Comparison of ENCODE assay signal across 8 cellular contexts in genomic region chr15:38069506-38069905, GRCh38.
DNase-seq lines count a peak whose midpoint lies in the region; ATAC-seq and TF ChIP-seq lines count a peak whose summit lies in the region.

No MANE protein-coding gene starts in this region.

- ATAC-seq in GM18520 (IDR thresholded peaks at IDR 0.05; ENCODE audit: unreplicated experiment): no peak
- ATAC-seq in GM19455 (IDR thresholded peaks at IDR 0.05; ENCODE audit: unreplicated experiment): no peak

- H3K79me2 ChIP-seq in DOHH2 (ENCODE audit: control insufficient read depth, low read length): no peaks in the 10 kb centered on the region
- no peaks in the 10 kb centered on the region for H3K79me2 ChIP-seq in MM.1S (ENCODE audit: low read length)

- H3K9me2 ChIP-seq in DOHH2 (replicated peaks; ENCODE audit: control insufficient read depth, low read length) (no peaks in the 10 kb centered on the region), MM.1S (replicated peaks; ENCODE audit: insufficient read depth, low read length) (no peaks in the 10 kb centered on the region)

- CTCF ChIA-PET in activated naive CD4-positive, alpha-beta T cell treated with anti-CD3 and anti-CD28 coated beads, Interleukin-2, amount 10 ng/mL, durations not matched to agents 7 days and 5 days (lab: Charles Lee): interaction anchor here (0.6 kb wide), 1 partner anchor 73 kb away, joined by 3 read pairs; no protein-coding TSS in a partner anchor

- H3K9ac ChIP-seq in MM.1S (ENCODE audit: low read length) (peak overlapping the region; percentile 37), mucosa of rectum (ENCODE audit: low read depth in 1 of 2, low read length in 2 of 2) (peak overlapping the region in 1 of 2 donors; percentile 34)

- H3K27me3 ChIP-seq in DOHH2 (ENCODE audit: control insufficient read depth, low read length) (peaks cover 17% of the 10 kb centered on the region), MM.1S (replicated peaks; ENCODE audit: insufficient read depth, low read length) (no peaks in the 10 kb centered on the region), mucosa of rectum (ENCODE audit: control insufficient read depth in 2 of 2, insufficient read depth in 2 of 2, low read length in 2 of 2) (no peaks in the 10 kb centered on the region), prostate gland (replicated peaks; ENCODE audit: insufficient read depth) (no peaks in the 10 kb centered on the region)

- no peak for TF ChIP-seq CTCF in DOHH2 (IDR thresholded peaks at IDR 0.05; ENCODE audit: low read depth, low read length, poor library complexity, severe bottlenecking)
- TF ChIP-seq CTCF in MM.1S (IDR thresholded peaks at IDR 0.05; ENCODE audit: low read length): no peak
- no peak for TF ChIP-seq CTCF in prostate gland (IDR thresholded peaks at IDR 0.05)

- no peaks in the 10 kb centered on the region for H4K20me1 ChIP-seq in DOHH2 (ENCODE audit: control insufficient read depth, insufficient read depth, low read depth, low read length)
- no peaks in the 10 kb centered on the region for H4K20me1 ChIP-seq in MM.1S (ENCODE audit: insufficient read depth, low read length)

- intact Hi-C loops in prostate gland (cut with DNase I): no loop called here

- H3K36me3 Mint-ChIP-seq in activated naive CD4-positive, alpha-beta T cell treated with anti-CD3 and anti-CD28 coated beads, Interleukin-2, amount 10 ng/mL, durations not matched to agents 7 days and 5 days: no peaks in the 10 kb centered on the region

- H3K27ac Mint-ChIP-seq in activated naive CD4-positive, alpha-beta T cell treated with anti-CD3 and anti-CD28 coated beads, Interleukin-2, amount 10 ng/mL, durations not matched to agents 7 days and 5 days: no peak overlapping the region

- no peak for TF ChIP-seq POLR2A in prostate gland (IDR thresholded peaks at IDR 0.05)

- WGBS in prostate gland: 89% methylated on average over 1 of the region's 1 CpG

- no peaks in the 10 kb centered on the region for H3K9me3 ChIP-seq in DOHH2 (ENCODE audit: control insufficient read depth, insufficient read depth, low read length)
- no peaks in the 10 kb centered on the region for H3K9me3 ChIP-seq in MM.1S (replicated peaks; ENCODE audit: insufficient read depth, low read length)
- H3K9me3 ChIP-seq in mucosa of rectum (ENCODE audit: control insufficient read depth in 2 of 2, low read length in 2 of 2): no peaks in the 10 kb centered on the region
- H3K9me3 ChIP-seq in prostate gland: no peaks in the 10 kb centered on the region

- DNase-seq in MM.1S: no peak
- DNase-seq in activated naive CD4-positive, alpha-beta T cell treated with anti-CD3 and anti-CD28 coated beads, Interleukin-2, amount 10 ng/mL, durations not matched to agents 7 days and 5 days: no peak
- DNase-seq in prostate gland (ENCODE audit: low spot score): no peak

- peaks cover 49% of the 10 kb centered on the region for H3K4me1 ChIP-seq in DOHH2 (ENCODE audit: control insufficient read depth, low read length)
- H3K4me1 ChIP-seq in MM.1S (ENCODE audit: low read length): peaks cover 52% of the 10 kb centered on the region
- peaks cover 28 to 46% of the 10 kb centered on the region in 2 donors for H3K4me1 ChIP-seq in mucosa of rectum (ENCODE audit: control insufficient read depth in 2 of 2, insufficient read depth in 2 of 2, low read length in 2 of 2)
- H3K4me1 ChIP-seq in prostate gland (replicated peaks): no peaks in the 10 kb centered on the region

- peaks cover 52% of the 10 kb centered on the region for H3K27me3 Mint-ChIP-seq in activated naive CD4-positive, alpha-beta T cell treated with anti-CD3 and anti-CD28 coated beads, Interleukin-2, amount 10 ng/mL, durations not matched to agents 7 days and 5 days

- H3F3A ChIP-seq in DOHH2 (ENCODE audit: control insufficient read depth, insufficient read depth) (peaks cover 4% of the 10 kb centered on the region; the same call in 1 of the 2 replicates), MM.1S (ENCODE audit: insufficient read depth, low read length) (peaks cover 29% of the 10 kb centered on the region)

- H3K4me3 ChIP-seq in DOHH2 (ENCODE audit: low read length): peak overlapping the region; percentile 21; the same call in 1 of the 2 replicates
- peak overlapping the region; percentile 31 for H3K4me3 ChIP-seq in MM.1S (ENCODE audit: low read length)
- peak overlapping the region; percentile 21 to 57 for H3K4me3 ChIP-seq in mucosa of rectum (ENCODE audit: low read length in 2 of 2)
- H3K4me3 ChIP-seq in prostate gland: no peak overlapping the region

- peak overlapping the region; percentile 45 for H3K4me2 ChIP-seq in DOHH2 (ENCODE audit: low read length)
- peak overlapping the region; percentile 58 for H3K4me2 ChIP-seq in MM.1S (ENCODE audit: low read depth, low read length)

- no peak overlapping the region for H3K4me3 Mint-ChIP-seq in activated naive CD4-positive, alpha-beta T cell treated with anti-CD3 and anti-CD28 coated beads, Interleukin-2, amount 10 ng/mL, durations not matched to agents 7 days and 5 days

- H3K9me3 Mint-ChIP-seq in activated naive CD4-positive, alpha-beta T cell treated with anti-CD3 and anti-CD28 coated beads, Interleukin-2, amount 10 ng/mL, durations not matched to agents 7 days and 5 days: no peaks in the 10 kb centered on the region

- H2AFZ ChIP-seq in MM.1S (ENCODE audit: low read length): 0 out of 2 replicates have a peak overlapping the region, but pooled peaks have one; percentile 8

- H3K4me1 Mint-ChIP-seq in activated naive CD4-positive, alpha-beta T cell treated with anti-CD3 and anti-CD28 coated beads, Interleukin-2, amount 10 ng/mL, durations not matched to agents 7 days and 5 days: peaks cover 18% of the 10 kb centered on the region

- H3K27ac ChIP-seq in DOHH2 (ENCODE audit: low read depth, low read length) (no peak overlapping the region), MM.1S (ENCODE audit: low read length) (peak overlapping the region; percentile 62; the same call in 1 of the 2 replicates), cingulate gyrus (ENCODE audit: low read depth, low read length) (peak overlapping the region; percentile 56), mucosa of rectum (ENCODE audit: low read depth in 2 of 2, low read length in 2 of 2) (peak overlapping the region; percentile 77 to 79), prostate gland (no peak overlapping the region)

- H3K36me3 ChIP-seq in DOHH2 (ENCODE audit: control insufficient read depth, low read length) (no peaks in the 10 kb centered on the region), MM.1S (replicated peaks; ENCODE audit: insufficient read depth, low read length) (no peaks in the 10 kb centered on the region), mucosa of rectum (ENCODE audit: control insufficient read depth in 2 of 2, insufficient read depth in 2 of 2, low read length in 2 of 2) (no peaks in the 10 kb centered on the region), prostate gland (no peaks in the 10 kb centered on the region)

Comparison
In these comparisons a context has a peak if more than half of its experiments do, and no peak if none do; other contexts are left out.
1. H3K27ac ChIP-seq: peak in MM.1S (single experiment), cingulate gyrus (single experiment) and mucosa of rectum (2 of 2); none in DOHH2 (single experiment) and prostate gland (0 of 2).
2. H3K4me3 ChIP-seq: peak in DOHH2 (single experiment), MM.1S (single experiment) and mucosa of rectum (2 of 2); none in prostate gland (0 of 2).